1 cellular context compared by ENCODE assay signal in genomic region chr16:29994613-29995329, GRCh38.
TF ChIP-seq lines count a peak whose summit lies in the region.

No MANE protein-coding gene starts in this region.

TF ChIP-seq in endothelial cell of umbilical vein, 7 proteins besides CTCF, POLR2A, EP300 and RAD21:
- TF ChIP-seq POLR2AphosphoS5 (IDR thresholded peaks at IDR 0.05; ENCODE audit: insufficient read depth, low read depth, low read length) (peak; percentile 14), FOS (IDR thresholded peaks at IDR 0.05; ENCODE audit: borderline replicate concordance, insufficient read depth, low read length) (no peak)
